ENCODE assay signal across 17 cellular contexts in genomic region chr2:4827836-4828235, GRCh38.
DNase-seq lines count a peak whose midpoint lies in the region; TF ChIP-seq lines count a peak whose summit lies in the region.
"Had no signal": no experiment of that assay in that cellular context is flagged by ENCODE, and none has a peak within 500 bp of the region (broad histone marks: within the 10 kb centered on the region; RNA-seq: fewer than 3 reads in every experiment).

No MANE protein-coding gene starts in this region.

- no peaks in the 10 kb centered on the region for H3K4me1 ChIP-seq in breast epithelium
- H3K4me1 ChIP-seq in hepatocyte (ENCODE audit: insufficient read depth), result no peaks in the 10 kb centered on the region
- H3K4me1 ChIP-seq: BLaER1 had no signal

- WGBS in hepatocyte (ENCODE audit: low lambda C conversion rate, missing lambda C conversion rate), result 61% methylated on average over 3 of the region's 3 CpGs

- H3K36me3 ChIP-seq in breast epithelium (no peaks in the 10 kb centered on the region), hepatocyte (replicated peaks; ENCODE audit: insufficient read depth, low read depth) (no peaks in the 10 kb centered on the region)
- H3K36me3 ChIP-seq: BLaER1 had no signal

- no peak overlapping the region for H2AFZ ChIP-seq in hepatocyte
- H2AFZ ChIP-seq: GM23338 had no signal

- no TSS peak for BruUV-seq in MCF 10A (replicated peaks; lab: Mats Ljungman, UMichigan)

- no peak overlapping the region for H3K4me2 ChIP-seq in hepatocyte
- H3K4me2 ChIP-seq: BLaER1, GM23338 had no signal

- no peaks in the 10 kb centered on the region for H3K9me3 Mint-ChIP-seq in MCF 10A (ENCODE audit: unreplicated experiment)
- H3K9me3 Mint-ChIP-seq in nephron progenitor cell, result no peaks in the 10 kb centered on the region

- intact Hi-C loops in MCF 10A (cut with micrococcal nuclease) (no loop called here), breast epithelium (cut with DNase I; ENCODE audit: low total_unique reads) (no loop called here)

- POLR2A ChIA-PET in MCF 10A (lab: Yijun Ruan, JAX), result interaction anchor here (0.9 kb wide), 1 partner anchor 25 kb away, joined by 3 read pairs; no protein-coding TSS in a partner anchor

- H3K27me3 ChIP-seq in breast epithelium, result no peaks in the 10 kb centered on the region
- H3K27me3 ChIP-seq in hepatocyte, result no peaks in the 10 kb centered on the region
- H3K27me3 ChIP-seq: BLaER1 had no signal

- TF ChIP-seq CTCF in MCF 10A (IDR thresholded peaks at IDR 0.05; ENCODE audit: unreplicated experiment), result no peak
- no peak for TF ChIP-seq CTCF in breast epithelium (IDR thresholded peaks at IDR 0.05)
- TF ChIP-seq CTCF in epithelial cell of esophagus (IDR thresholded peaks at IDR 0.05; ENCODE audit: insufficient read depth, low read depth, low read length, missing control alignments), result no peak
- no peak for TF ChIP-seq CTCF in hepatocyte (IDR thresholded peaks at IDR 0.05; ENCODE audit: poor library complexity)
- no peak for TF ChIP-seq CTCF in nephron progenitor cell (IDR thresholded peaks at IDR 0.05)

- peak; percentile 51 for DNase-seq in MCF 10A (ENCODE audit: unreplicated experiment)
- no peak for DNase-seq in breast epithelium (ENCODE audit: low spot score in 2 of 2)
- DNase-seq in epithelial cell of esophagus (ENCODE audit: low read depth), result peak; percentile 49
- peak; percentile 10 for DNase-seq in hepatocyte (ENCODE audit: low spot score)
- DNase-seq in nephron progenitor cell, result no peak
- DNase-seq in NCI-H82 (lab: John Stamatoyannopoulos, UW), result no peak
- DNase-seq in NCI-H69 (lab: John Stamatoyannopoulos, UW), result no peak
- DNase-seq: 8988T; CD4-positive, alpha-beta memory T cell; DMS153; DMS79; GDM1; HCEC 1CT had no signal

- H3K4me3 Mint-ChIP-seq in MCF 10A (ENCODE audit: unreplicated experiment) (no peak overlapping the region), nephron progenitor cell (no peak overlapping the region)
- H3K4me3 Mint-ChIP-seq: CD14-positive monocyte; CD4-positive, alpha-beta memory T cell; GM23338 had no signal

- H3K27ac Mint-ChIP-seq in MCF 10A (ENCODE audit: low read depth, unreplicated experiment), result no peak overlapping the region
- no peak overlapping the region for H3K27ac Mint-ChIP-seq in nephron progenitor cell
- H3K27ac Mint-ChIP-seq: CD14-positive monocyte; CD4-positive, alpha-beta memory T cell; GM23338 had no signal

- CTCF ChIA-PET in MCF 10A (lab: Yijun Ruan, JAX), result no interaction called here

- H3K36me3 Mint-ChIP-seq in MCF 10A (ENCODE audit: insufficient read depth, unreplicated experiment) (no peaks in the 10 kb centered on the region), nephron progenitor cell (ENCODE audit: low read depth) (no peaks in the 10 kb centered on the region)
- H3K36me3 Mint-ChIP-seq: CD14-positive monocyte; CD4-positive, alpha-beta memory T cell had no signal

- no peaks in the 10 kb centered on the region for H3K9me2 ChIP-seq in hepatocyte (replicated peaks; ENCODE audit: insufficient read depth)

- H3K79me2 ChIP-seq in hepatocyte, result no peaks in the 10 kb centered on the region

- no peaks in the 10 kb centered on the region for H4K20me1 ChIP-seq in hepatocyte (ENCODE audit: insufficient read depth, poor library complexity, severe bottlenecking)
- H4K20me1 ChIP-seq: BLaER1 had no signal

- H3K27me3 Mint-ChIP-seq in MCF 10A (ENCODE audit: insufficient read depth, unreplicated experiment) (no peaks in the 10 kb centered on the region), nephron progenitor cell (ENCODE audit: low read depth, poor library complexity) (peaks cover 4% of the 10 kb centered on the region)
- H3K27me3 Mint-ChIP-seq: CD4-positive, alpha-beta memory T cell had no signal

- no peak for TF ChIP-seq POLR2A in breast epithelium (IDR thresholded peaks at IDR 0.05)

- H3K4me3 ChIP-seq in breast epithelium, result no peak overlapping the region
- no peak overlapping the region for H3K4me3 ChIP-seq in epithelial cell of esophagus (ENCODE audit: low read length)
- no peak overlapping the region for H3K4me3 ChIP-seq in hepatocyte
- H3K4me3 ChIP-seq: BLaER1, GM23338 had no signal

- H3K4me1 Mint-ChIP-seq in MCF 10A (ENCODE audit: insufficient read depth, unreplicated experiment), result peaks cover 14% of the 10 kb centered on the region
- no peaks in the 10 kb centered on the region for H3K4me1 Mint-ChIP-seq in nephron progenitor cell
- H3K4me1 Mint-ChIP-seq: CD14-positive monocyte; CD4-positive, alpha-beta memory T cell; GM23338 had no signal

- H3K27ac ChIP-seq in breast epithelium, result no peak overlapping the region
- H3K27ac ChIP-seq in hepatocyte, result no peak overlapping the region
- H3K27ac ChIP-seq: BLaER1, HL-60 had no signal

- H3K9me3 ChIP-seq in breast epithelium (no peaks in the 10 kb centered on the region), hepatocyte (ENCODE audit: low read depth) (no peaks in the 10 kb centered on the region)
- H3K9me3 ChIP-seq: BLaER1 had no signal

Comparison
In these comparisons a context has a peak if more than half of its experiments do, and no peak if none do; other contexts are left out.
1. DNase-seq: peak in MCF 10A (single experiment), epithelial cell of esophagus (single experiment) and hepatocyte (single experiment); none in breast epithelium (0 of 2), nephron progenitor cell (single experiment), NCI-H82 (single experiment) and NCI-H69 (single experiment).